10 cellular contexts compared by ENCODE assay signal in the genomic region with DNA sequence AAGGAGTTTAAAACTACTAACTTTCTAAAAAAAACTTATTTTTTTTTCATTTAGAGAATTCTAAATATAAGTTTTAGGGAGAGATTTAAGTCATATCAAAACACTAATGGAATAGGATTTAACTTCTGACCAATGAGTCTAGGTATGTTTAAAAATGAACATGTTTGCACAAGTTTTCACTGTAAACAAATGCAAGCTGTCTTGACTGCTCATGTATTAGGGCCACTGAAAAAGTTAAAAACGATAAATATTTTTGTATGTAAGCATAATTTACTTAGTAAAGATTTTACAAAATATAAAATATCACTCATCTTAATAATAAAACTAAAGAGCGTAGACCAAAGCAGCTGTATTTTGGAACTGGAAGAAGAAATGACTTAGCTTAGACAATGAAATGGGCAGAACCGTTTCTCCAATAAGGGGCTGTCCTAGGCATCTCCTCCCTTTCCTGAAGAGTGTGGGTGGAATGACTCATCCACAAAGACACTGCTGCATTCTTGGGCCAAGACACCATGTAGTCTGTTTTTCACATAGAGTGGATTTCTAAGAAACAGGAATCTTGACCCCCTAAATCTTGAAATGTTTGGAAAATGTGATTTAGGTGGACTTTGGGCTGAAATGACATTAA.
A peak's percentile ranks its signal among the peaks of the same experiment; 100 is the strongest.
DNase-seq lines count a peak whose midpoint lies in the region; ATAC-seq, FAIRE-seq and TF ChIP-seq lines count a peak whose summit lies in the region.
"Had no signal": no experiment of that assay in that cellular context is flagged by ENCODE, and none has a peak within 500 bp of the region (broad histone marks: within the 10 kb centered on the region; RNA-seq: fewer than 3 reads in every experiment).

No MANE protein-coding gene starts in this region.

- H3K27ac Mint-ChIP-seq in HFFc6 (no peak overlapping the region), astrocyte (ENCODE audit: unreplicated experiment) (peak overlapping the region; percentile 97)
- no peak overlapping the region for H3K27ac Mint-ChIP-seq in stimulated activated naive B cell treated with anti-CD40 and anti-IgM and Interleukin-4, amounts not matched to agents 10 μg/mL and 1 μg/mL and 100 μg/mL, for 72 hours
- H3K27ac Mint-ChIP-seq: activated naive CD8-positive, alpha-beta T cell had no signal

- H3K36me3 ChIP-seq in astrocyte (ENCODE audit: insufficient read depth, low read length) (no peaks in the 10 kb centered on the region), stomach (no peaks in the 10 kb centered on the region)

- WGBS in right cardiac atrium: 47% methylated on average over 3 of the region's 3 CpGs
- 43 to 61% (median 59%) methylated on average over 3 of the region's 3 CpGs for WGBS in stomach, 5 donors

- H3K4me1 ChIP-seq in astrocyte (ENCODE audit: insufficient read depth, low read length) (peaks cover 9% of the 10 kb centered on the region), right cardiac atrium (ENCODE audit: control insufficient read depth, insufficient read depth, low read length) (peaks cover 2% of the 10 kb centered on the region), stomach (peaks cover 0 to 19% (median 9%) of the 10 kb centered on the region in 4 donors)

- no peaks in the 10 kb centered on the region for H3K36me3 Mint-ChIP-seq in HFFc6 (ENCODE audit: low read depth)
- H3K36me3 Mint-ChIP-seq in astrocyte (ENCODE audit: low read depth, unreplicated experiment): no peaks in the 10 kb centered on the region
- H3K36me3 Mint-ChIP-seq in stimulated activated naive B cell treated with anti-CD40 and anti-IgM and Interleukin-4, amounts not matched to agents 10 μg/mL and 1 μg/mL and 100 μg/mL, for 72 hours: no peaks in the 10 kb centered on the region
- H3K36me3 Mint-ChIP-seq: activated naive CD8-positive, alpha-beta T cell had no signal

- no peak overlapping the region for H3K4me3 Mint-ChIP-seq in HFFc6
- no peak overlapping the region for H3K4me3 Mint-ChIP-seq in astrocyte (ENCODE audit: unreplicated experiment)
- no peak overlapping the region for H3K4me3 Mint-ChIP-seq in stimulated activated naive B cell treated with anti-CD40 and anti-IgM and Interleukin-4, amounts not matched to agents 10 μg/mL and 1 μg/mL and 100 μg/mL, for 72 hours
- H3K4me3 Mint-ChIP-seq: activated naive CD8-positive, alpha-beta T cell had no signal

- H3K27me3 ChIP-seq in astrocyte (ENCODE audit: insufficient read depth, low read length): no peaks in the 10 kb centered on the region
- H3K27me3 ChIP-seq in right cardiac atrium (ENCODE audit: control insufficient read depth, insufficient read depth): no peaks in the 10 kb centered on the region
- H3K27me3 ChIP-seq in stomach: no peaks in the 10 kb centered on the region

- peak overlapping the region; percentile 62 for H3K27ac ChIP-seq in astrocyte (ENCODE audit: low read depth, low read length)
- no peak overlapping the region for H3K27ac ChIP-seq in right cardiac atrium (ENCODE audit: low read length)
- H3K27ac ChIP-seq in stomach: peak overlapping the region in 4 of 5 donors; percentile 48 to 74 (median 66)

- no peaks in the 10 kb centered on the region for H3K79me2 ChIP-seq in astrocyte (ENCODE audit: insufficient read depth, low read length)

- H3K9me3 ChIP-seq in astrocyte (ENCODE audit: insufficient read depth, low read depth, low read length) (no peaks in the 10 kb centered on the region), right cardiac atrium (ENCODE audit: control insufficient read depth, low read length) (no peaks in the 10 kb centered on the region), stomach (no peaks in the 10 kb centered on the region)

- intact Hi-C loops in right cardiac atrium (cut with DNase I) (no loop called here), stomach (cut with DNase I; ENCODE audit: low total_unique reads) (no loop called here)

- FAIRE-seq in astrocyte (lab: Jason Lieb, UNC): peak; percentile 64

- TF ChIP-seq EP300 in stomach (IDR thresholded peaks at IDR 0.05): no peak

- H3K27me3 Mint-ChIP-seq in HFFc6 (ENCODE audit: insufficient read depth) (no peaks in the 10 kb centered on the region), astrocyte (ENCODE audit: low read depth, unreplicated experiment) (no peaks in the 10 kb centered on the region)
- no peaks in the 10 kb centered on the region for H3K27me3 Mint-ChIP-seq in stimulated activated naive B cell treated with anti-CD40 and anti-IgM and Interleukin-4, amounts not matched to agents 10 μg/mL and 1 μg/mL and 100 μg/mL, for 72 hours

- ATAC-seq in right cardiac atrium (peak; percentile 87 to 96), GM19395 (IDR thresholded peaks at IDR 0.05; ENCODE audit: unreplicated experiment) (no peak), HG02840 (IDR thresholded peaks at IDR 0.05; ENCODE audit: low FRiP score, unreplicated experiment) (no peak)
- no peak for ATAC-seq in stimulated activated naive B cell treated with anti-CD40 and anti-IgM and Interleukin-4, amounts not matched to agents 10 μg/mL and 1 μg/mL and 100 μg/mL, for 72 hours (replicated peaks)

- H3K4me3 ChIP-seq in astrocyte (ENCODE audit: insufficient read depth, low read depth, low read length) (no peak overlapping the region), right cardiac atrium (ENCODE audit: low read length) (no peak overlapping the region), stomach (no peak overlapping the region)

- no peak overlapping the region for H3K9ac ChIP-seq in astrocyte (ENCODE audit: low read length)

- no peak overlapping the region for H2AFZ ChIP-seq in astrocyte (ENCODE audit: low read depth, low read length)

- no peak for TF ChIP-seq CTCF in HFFc6 (IDR thresholded peaks at IDR 0.05)
- TF ChIP-seq CTCF in astrocyte (IDR thresholded peaks at IDR 0.05; ENCODE audit: insufficient read depth, low read depth, low read length): no peak
- TF ChIP-seq CTCF in stomach (IDR thresholded peaks at IDR 0.05): no peak

- H3K4me2 ChIP-seq in astrocyte (ENCODE audit: low read length): peak overlapping the region; percentile 54

- H4K20me1 ChIP-seq in astrocyte (ENCODE audit: insufficient read depth, low read length): no peaks in the 10 kb centered on the region

- DNase-seq in HFFc6: peak; percentile 48
- peak; percentile 81 for DNase-seq in astrocyte (ENCODE audit: low read depth)
- DNase-seq in right cardiac atrium: no peak
- DNase-seq in stomach: no peak
- DNase-seq in stimulated activated naive B cell treated with anti-CD40 and anti-IgM and Interleukin-4, amounts not matched to agents 10 μg/mL and 1 μg/mL and 100 μg/mL, for 72 hours: no peak
- DNase-seq in NCI-H446 treated with DMSO at 0.1 percent for 48 hours (lab: John Stamatoyannopoulos, UW): no peak
- DNase-seq: NCI-H1694 treated with DMSO at 0.1 percent for 48 hours had no signal

- H3K9me3 Mint-ChIP-seq in HFFc6: peaks cover 14% of the 10 kb centered on the region; the same call in 1 of the 2 replicates
- no peaks in the 10 kb centered on the region for H3K9me3 Mint-ChIP-seq in astrocyte (ENCODE audit: unreplicated experiment)
- H3K9me3 Mint-ChIP-seq in stimulated activated naive B cell treated with anti-CD40 and anti-IgM and Interleukin-4, amounts not matched to agents 10 μg/mL and 1 μg/mL and 100 μg/mL, for 72 hours: no peaks in the 10 kb centered on the region

- H3K4me1 Mint-ChIP-seq in HFFc6 (ENCODE audit: low read depth) (no peaks in the 10 kb centered on the region; the same call in 1 of the 2 replicates), astrocyte (ENCODE audit: low read depth, unreplicated experiment) (peaks cover 10% of the 10 kb centered on the region)
- no peaks in the 10 kb centered on the region for H3K4me1 Mint-ChIP-seq in stimulated activated naive B cell treated with anti-CD40 and anti-IgM and Interleukin-4, amounts not matched to agents 10 μg/mL and 1 μg/mL and 100 μg/mL, for 72 hours

- no peak for TF ChIP-seq POLR2A in stomach (IDR thresholded peaks at IDR 0.05)

Comparison
In these comparisons a context has a peak if more than half of its experiments do, and no peak if none do; other contexts are left out.
1. DNase-seq: peak in HFFc6 (single experiment) and astrocyte (single experiment); none in right cardiac atrium (0 of 3), stomach (single experiment), stimulated activated naive B cell treated with anti-CD40 and anti-IgM and Interleukin-4, amounts not matched to agents 10 μg/mL and 1 μg/mL and 100 μg/mL, for 72 hours (single experiment) and NCI-H446 treated with DMSO at 0.1 percent for 48 hours (single experiment).
2. ATAC-seq: peak in right cardiac atrium (2 of 2); none in GM19395 (single experiment), HG02840 (single experiment) and stimulated activated naive B cell treated with anti-CD40 and anti-IgM and Interleukin-4, amounts not matched to agents 10 μg/mL and 1 μg/mL and 100 μg/mL, for 72 hours (0 of 2).